In the genomic region with DNA sequence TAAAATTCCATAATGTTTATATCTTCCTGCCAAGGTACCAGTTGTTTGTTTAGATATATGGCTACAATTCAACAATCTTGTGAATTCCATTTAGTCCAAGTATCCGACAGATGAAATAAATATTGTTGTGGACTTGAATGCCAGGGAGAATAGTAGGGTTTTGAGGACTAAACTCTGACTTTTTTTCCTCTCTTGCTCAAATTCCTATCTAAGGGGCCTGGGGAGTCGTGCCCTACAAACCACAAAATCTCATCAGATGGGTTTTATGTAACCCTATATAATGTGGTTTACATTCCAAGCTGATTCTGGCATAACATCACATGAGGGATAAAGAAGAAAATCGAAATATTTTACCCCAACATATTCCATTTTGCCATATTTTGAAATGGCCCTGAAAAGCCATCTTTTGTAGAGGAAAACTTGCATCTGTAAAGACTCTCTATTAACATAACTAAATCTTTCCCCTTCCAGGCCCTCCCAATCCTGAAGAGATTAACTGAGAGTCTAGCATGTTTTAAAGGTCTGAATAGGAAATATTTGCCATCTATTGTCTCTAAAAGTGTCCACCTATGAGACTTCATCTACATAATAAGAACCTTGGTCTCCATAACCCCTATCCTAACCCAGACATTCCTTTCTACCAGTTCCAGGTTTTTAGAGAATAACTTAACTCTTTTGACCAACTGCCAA, we compare ENCODE assay signal across 16 cellular contexts.
DNase-seq lines count a peak whose midpoint lies in the region; ATAC-seq and TF ChIP-seq lines count a peak whose summit lies in the region.
"Had no signal": no experiment of that assay in that cellular context is flagged by ENCODE, and none has a peak within 500 bp of the region (broad histone marks: within the 10 kb centered on the region; RNA-seq: fewer than 3 reads in every experiment).

No MANE protein-coding gene starts in this region.

- H3K4me1 Mint-ChIP-seq in nephron progenitor cell = no peaks in the 10 kb centered on the region
- H3K4me1 Mint-ChIP-seq: CD14-positive monocyte had no signal

- H3K18ac ChIP-seq in IMR-90 (ENCODE audit: low read depth, low read length) = peak overlapping the region; percentile 46

- H2BK120ac ChIP-seq in IMR-90 (ENCODE audit: low read depth, low read length) = no peak overlapping the region; the same call in 1 of the 2 replicates

- dilution Hi-C loops in IMR-90 (cut with HindIII; ENCODE audit: low sequenced_read_pairs, unreplicated experiment) = no loop called here

- H3K27me3 ChIP-seq in IMR-90 (ENCODE audit: control insufficient read depth, insufficient read depth, low read length) (no peaks in the 10 kb centered on the region; the same call in 1 of the 2 replicates), thyroid gland (no peaks in the 10 kb centered on the region)

- CTCF ChIA-PET in IMR-90 (lab: Yijun Ruan, JAX) = interaction anchor here (1.6 kb wide), 1 partner anchor 8 kb away, joined by 4 read pairs; no protein-coding TSS in a partner anchor

- H3K36me3 Mint-ChIP-seq in nephron progenitor cell (ENCODE audit: low read depth) = no peaks in the 10 kb centered on the region
- H3K36me3 Mint-ChIP-seq: CD14-positive monocyte had no signal

- no peak overlapping the region for H4K8ac ChIP-seq in IMR-90 (ENCODE audit: low read depth in 2 of 2, low read length in 2 of 2)

- H3K4me3 ChIP-seq in IMR-90 (ENCODE audit: insufficient read depth, low read depth, low read length) = no peak overlapping the region
- no peak overlapping the region for H3K4me3 ChIP-seq in choroid plexus epithelial cell (ENCODE audit: low read depth, low read length)
- no peak overlapping the region for H3K4me3 ChIP-seq in thyroid gland (replicated peaks in 1 of 3)
- H3K4me3 ChIP-seq: A549 had no signal

- H2BK20ac ChIP-seq in IMR-90 (ENCODE audit: low read depth, low read length) = no peak overlapping the region

- POLR2A ChIA-PET in IMR-90 (lab: Charles Lee; ENCODE audit: unreplicated experiment) = no interaction called here

- H2AK5ac ChIP-seq in IMR-90 (ENCODE audit: low read depth, low read length) = no peak overlapping the region

- TF ChIP-seq CTCF in IMR-90 (conservative IDR thresholded peaks at IDR 0.05; ENCODE audit: low read depth, low read length) (no peak), choroid plexus epithelial cell (conservative IDR thresholded peaks at IDR 0.05; ENCODE audit: low read depth, low read length) (no peak), thyroid gland (IDR thresholded peaks at IDR 0.05) (no peak), nephron progenitor cell (IDR thresholded peaks at IDR 0.05) (no peak)

- H3K27ac Mint-ChIP-seq in nephron progenitor cell = no peak overlapping the region
- H3K27ac Mint-ChIP-seq: CD14-positive monocyte had no signal

- TF ChIP-seq POLR2A in IMR-90 (IDR thresholded peaks at IDR 0.05; ENCODE audit: low read depth, low read length) (no peak), thyroid gland (IDR thresholded peaks at IDR 0.05) (no peak)

- no peaks in the 10 kb centered on the region for H3K9me1 ChIP-seq in IMR-90 (ENCODE audit: insufficient read depth, low read length)

- no peak overlapping the region for H2BK15ac ChIP-seq in IMR-90 (ENCODE audit: low read depth, low read length)

- no peak overlapping the region for H3K56ac ChIP-seq in IMR-90 (ENCODE audit: extremely low read depth, insufficient read depth, low read length)

- H3K27ac ChIP-seq in IMR-90 (ENCODE audit: insufficient read depth, low read length) = no peak overlapping the region
- H3K27ac ChIP-seq in thyroid gland = no peak overlapping the region
- H3K27ac ChIP-seq: A549 had no signal

- H3K23ac ChIP-seq in IMR-90 (ENCODE audit: low read depth, low read length) = no peak overlapping the region

- H3K4me2 ChIP-seq in IMR-90 (ENCODE audit: low read depth, low read length) = 0 out of 2 replicates have a peak overlapping the region, but pooled peaks have one; percentile 9
- H3K4me2 ChIP-seq: A549 had no signal

- DNase-seq in EL (peak; percentile 60), IMR-90 (peak; percentile 47), choroid plexus epithelial cell (ENCODE audit: low read depth) (peak; percentile 59), iris pigment epithelial cell (ENCODE audit: low read depth) (peak; percentile 55), left lobe of liver (ENCODE audit: low spot score) (no peak), thyroid gland (no peak), NCI-H524 treated with DMSO at 0.1 percent for 48 hours (lab: John Stamatoyannopoulos, UW) (no peak), nephron progenitor cell (no peak)
- DNase-seq: AML-193, NCI-H1417, NCI-H1930, NCI-H2171, NCI-H446 treated with DMSO at 0.1 percent for 48 hours, NCI-H774 had no signal

- H3K9me3 Mint-ChIP-seq in nephron progenitor cell = no peaks in the 10 kb centered on the region

- H3K4me1 ChIP-seq in IMR-90 (ENCODE audit: control insufficient read depth, insufficient read depth, low read length) (no peaks in the 10 kb centered on the region), thyroid gland (no peaks in the 10 kb centered on the region)
- H3K4me1 ChIP-seq: A549 had no signal

- H3K4ac ChIP-seq in IMR-90 (ENCODE audit: low read depth, low read length) = no peak overlapping the region

- in situ Hi-C loops in IMR-90 (cut with MboI; ENCODE audit: low sequenced_read_pairs) = no loop called here

- H3K9me3 ChIP-seq in IMR-90 (ENCODE audit: control insufficient read depth, insufficient read depth, low read length) (no peaks in the 10 kb centered on the region), thyroid gland (no peaks in the 10 kb centered on the region)
- H3K9me3 ChIP-seq: A549 had no signal

- H2AFZ ChIP-seq in IMR-90 (replicated peaks; ENCODE audit: low read length, poor library complexity) = no peak overlapping the region

- H3K9ac ChIP-seq in IMR-90 (ENCODE audit: low read depth, low read length) = no peak overlapping the region

- H4K5ac ChIP-seq in IMR-90 (ENCODE audit: low read depth, low read length) = no peak overlapping the region; the same call in 1 of the 2 replicates

- H4K91ac ChIP-seq in IMR-90 (ENCODE audit: insufficient read depth, low read depth, low read length) = no peak overlapping the region

- peak; percentile 84 for ATAC-seq in IMR-90 (ENCODE audit: low read depth)
- no peak for ATAC-seq in left lobe of liver
- ATAC-seq: A549 had no signal

- no peaks in the 10 kb centered on the region for H4K20me1 ChIP-seq in IMR-90 (ENCODE audit: insufficient read depth, low read length)

- no peak overlapping the region for H3K4me3 Mint-ChIP-seq in nephron progenitor cell
- H3K4me3 Mint-ChIP-seq: CD14-positive monocyte had no signal

- peaks cover 1% of the 10 kb centered on the region for H3K27me3 Mint-ChIP-seq in nephron progenitor cell (ENCODE audit: low read depth, poor library complexity)

- no peak overlapping the region for H2AK9ac ChIP-seq in IMR-90 (replicated peaks; ENCODE audit: low read depth, low read length, poor library complexity)

- no TSS peak for BruUV-seq in IMR-90 (replicated peaks; lab: Mats Ljungman, UMichigan)

- intact Hi-C loops in IMR-90 (cut with micrococcal nuclease) (no loop called here), thyroid gland (cut with DNase I) (no loop called here)

- TF ChIP-seq RAD21 in IMR-90 (IDR thresholded peaks at IDR 0.05; ENCODE audit: low read length) = no peak

- H3K36me3 ChIP-seq in IMR-90 (ENCODE audit: control insufficient read depth, insufficient read depth, low read length) (no peaks in the 10 kb centered on the region), thyroid gland (no peaks in the 10 kb centered on the region)

- no peak overlapping the region for H3K14ac ChIP-seq in IMR-90 (replicated peaks; ENCODE audit: low read depth, low read length)

- no peaks in the 10 kb centered on the region for H3K79me1 ChIP-seq in IMR-90 (ENCODE audit: low read depth in 1 of 2, low read length in 2 of 2)

- WGBS in IMR-90 (ENCODE audit: extremely low coverage in 2 of 2, insufficient read length in 1 of 2), 2 experiments = no CpG with 5 or more reads among the region's 3 CpGs
- WGBS in thyroid gland, 2 donors = 73 to 75% methylated on average over 3 of the region's 3 CpGs

- H2BK5ac ChIP-seq in IMR-90 (ENCODE audit: low read depth, low read length, poor library complexity, severe bottlenecking) = peak overlapping the region; percentile 41

TF ChIP-seq in IMR-90, 13 proteins besides CTCF, POLR2A, EP300 and RAD21:
- TF ChIP-seq MAFK (IDR thresholded peaks at IDR 0.05; ENCODE audit: low read depth, low read length) (no peak), MAZ (IDR thresholded peaks at IDR 0.05; ENCODE audit: borderline replicate concordance, low read depth, low read length) (no peak), BHLHE40 (IDR thresholded peaks at IDR 0.05; ENCODE audit: low read depth, low read length) (no peak; the same call in 1 of the 2 replicates), RFX5 (IDR thresholded peaks at IDR 0.05; ENCODE audit: low read depth, low read length) (no peak), NFE2L2 (IDR thresholded peaks at IDR 0.05; ENCODE audit: low read depth, low read length) (no peak), RCOR1 (IDR thresholded peaks at IDR 0.05; ENCODE audit: insufficient replicate concordance, low read length) (no peak), SMC3 (IDR thresholded peaks at IDR 0.05; ENCODE audit: low read depth, low read length) (no peak), MXI1 (IDR thresholded peaks at IDR 0.05; ENCODE audit: borderline replicate concordance, low read depth, low read length) (no peak), CEBPB (IDR thresholded peaks at IDR 0.05; ENCODE audit: low read depth, low read length) (no peak), FOS (IDR thresholded peaks at IDR 0.05; ENCODE audit: low read depth, low read length) (no peak), CHD1 (IDR thresholded peaks at IDR 0.05; ENCODE audit: low read depth, low read length) (no peak), ELK1 (IDR thresholded peaks at IDR 0.05; ENCODE audit: borderline replicate concordance, low read depth, low read length) (no peak)
- TF ChIP-seq, protein P1, sequence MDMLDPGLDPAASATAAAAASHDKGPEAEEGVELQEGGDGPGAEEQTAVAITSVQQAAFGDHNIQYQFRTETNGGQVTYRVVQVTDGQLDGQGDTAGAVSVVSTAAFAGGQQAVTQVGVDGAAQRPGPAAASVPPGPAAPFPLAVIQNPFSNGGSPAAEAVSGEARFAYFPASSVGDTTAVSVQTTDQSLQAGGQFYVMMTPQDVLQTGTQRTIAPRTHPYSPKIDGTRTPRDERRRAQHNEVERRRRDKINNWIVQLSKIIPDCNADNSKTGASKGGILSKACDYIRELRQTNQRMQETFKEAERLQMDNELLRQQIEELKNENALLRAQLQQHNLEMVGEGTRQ (IDR thresholded peaks at IDR 0.05; ENCODE audit: low read depth, low read length) = no peak

Comparison
In these comparisons a context has a peak if more than half of its experiments do, and no peak if none do; other contexts are left out.
1. DNase-seq: peak in EL (single experiment), IMR-90 (single experiment), choroid plexus epithelial cell (single experiment) and iris pigment epithelial cell (single experiment); none in left lobe of liver (single experiment), thyroid gland (0 of 2), NCI-H524 treated with DMSO at 0.1 percent for 48 hours (single experiment) and nephron progenitor cell (single experiment).